14 cellular contexts compared by ENCODE assay signal in genomic region chr13:85529216-85529590, GRCh38.
DNase-seq lines count a peak whose midpoint lies in the region; ATAC-seq and TF ChIP-seq lines count a peak whose summit lies in the region.
"Had no signal": no experiment of that assay in that cellular context is flagged by ENCODE, and none has a peak within 500 bp of the region (broad histone marks: within the 10 kb centered on the region; RNA-seq: fewer than 3 reads in every experiment).

No MANE protein-coding gene starts in this region.

- no peaks in the 10 kb centered on the region for H4K20me1 ChIP-seq in mammary epithelial cell (ENCODE audit: insufficient read depth, low read length)

- H3K27ac ChIP-seq in mammary epithelial cell (ENCODE audit: insufficient read depth, low read depth, low read length) (peak overlapping the region; percentile 2), breast epithelium (peak overlapping the region in 1 of 2 donors; percentile 0)
- H3K27ac ChIP-seq: adrenal gland, tibial artery had no signal

- H3K4me2 ChIP-seq in mammary epithelial cell (ENCODE audit: insufficient read depth, low read depth, low read length) = peak overlapping the region; percentile 40

- intact Hi-C loops in mammary epithelial cell (cut with micrococcal nuclease) = no loop called here
- intact Hi-C loops in breast epithelium (cut with DNase I; ENCODE audit: low total_unique reads) = no loop called here

- DNase-seq in mammary epithelial cell = no peak
- no peak for DNase-seq in breast epithelium (ENCODE audit: low spot score in 2 of 2)
- peak; percentile 56 for DNase-seq in adipocyte (ENCODE audit: low read depth)
- DNase-seq in fibroblast of the conjunctiva (ENCODE audit: low read depth) = peak; percentile 12
- DNase-seq in NCI-H1417 (lab: John Stamatoyannopoulos, UW) = no peak
- DNase-seq in left lobe of liver (ENCODE audit: low spot score) = no peak
- DNase-seq in GM20000 (ENCODE audit: low spot score) = no peak
- DNase-seq: adrenal gland, NCI-H2029, NCI-H510A, tibial artery had no signal

- ATAC-seq in left lobe of liver (no peak), GM18502 (IDR thresholded peaks at IDR 0.05; ENCODE audit: poor library complexity, unreplicated experiment) (no peak)
- ATAC-seq: activated CD4-positive, CD25-positive, alpha-beta regulatory T cell treated with anti-CD3 and anti-CD28 coated beads, Interleukin-2, amount 50 U/mL, for 24 hours; stimulated activated memory B cell treated with anti-CD40 and anti-IgM and Interleukin-4, amounts not matched to agents 10 μg/mL and 1 μg/mL and 100 μg/mL, for 72 hours had no signal

- TF ChIP-seq CTCF in mammary epithelial cell (conservative IDR thresholded peaks at IDR 0.05 in 1 of 2, IDR thresholded peaks at IDR 0.05 in 1 of 2; ENCODE audit: extremely low read depth in 1 of 2, insufficient read depth in 1 of 2, low read depth in 1 of 2, low read length in 2 of 2) = no peak
- no peak for TF ChIP-seq CTCF in breast epithelium (IDR thresholded peaks at IDR 0.05)
- TF ChIP-seq CTCF in GM20000 (IDR thresholded peaks at IDR 0.05; ENCODE audit: extremely low read depth, missing control alignments) = no peak

- CTCF ChIA-PET in mammary epithelial cell (lab: Charles Lee; ENCODE audit: low non-redundant PET) = no interaction called here

- H3K4me1 ChIP-seq in mammary epithelial cell (ENCODE audit: insufficient read depth, low read length) = peaks cover 10% of the 10 kb centered on the region
- no peaks in the 10 kb centered on the region for H3K4me1 ChIP-seq in breast epithelium
- peaks cover 19% of the 10 kb centered on the region for H3K4me1 ChIP-seq in adipocyte (ENCODE audit: control insufficient read depth, insufficient read depth, low read length)
- H3K4me1 ChIP-seq: adrenal gland, tibial artery had no signal

- H3K79me2 ChIP-seq in mammary epithelial cell (ENCODE audit: insufficient read depth, low read length) = no peaks in the 10 kb centered on the region

- BruUV-seq in mammary epithelial cell (replicated peaks; lab: Mats Ljungman, UMichigan) = no TSS peak

- WGBS in mammary epithelial cell (ENCODE audit: low coverage, missing lambda C conversion rate) = 0% methylated on average over 2 of the region's 2 CpGs

- dilution Hi-C loops in mammary epithelial cell (cut with HindIII; ENCODE audit: low sequenced_read_pairs) = no loop called here

- in situ Hi-C loops in mammary epithelial cell (cut with MboI; ENCODE audit: low sequenced_read_pairs in 2 of 2) = no loop called here

- H3K9ac ChIP-seq in mammary epithelial cell (ENCODE audit: insufficient read depth, low read length) (no peak overlapping the region), adipocyte (ENCODE audit: low read length) (peak overlapping the region; percentile 68)

- peak overlapping the region; percentile 67 for H2AFZ ChIP-seq in mammary epithelial cell (ENCODE audit: low read depth, low read length)

- H3K4me3 ChIP-seq in mammary epithelial cell (replicated peaks in 1 of 3; ENCODE audit: insufficient read depth in 1 of 3, low read depth in 2 of 3, low read length in 3 of 3) = no peak overlapping the region
- H3K4me3 ChIP-seq in breast epithelium = no peak overlapping the region
- H3K4me3 ChIP-seq in adipocyte (ENCODE audit: low read length) = peak overlapping the region; percentile 64
- H3K4me3 ChIP-seq: adrenal gland, tibial artery had no signal

- no peaks in the 10 kb centered on the region for H3K27me3 ChIP-seq in mammary epithelial cell (ENCODE audit: insufficient read depth, low read length)
- no peaks in the 10 kb centered on the region for H3K27me3 ChIP-seq in breast epithelium
- no peaks in the 10 kb centered on the region for H3K27me3 ChIP-seq in adipocyte (replicated peaks; ENCODE audit: control insufficient read depth, insufficient read depth, low read length)
- H3K27me3 ChIP-seq: adrenal gland, tibial artery had no signal

- no peaks in the 10 kb centered on the region for H3K9me3 ChIP-seq in mammary epithelial cell (replicated peaks; ENCODE audit: insufficient read depth, low read length)
- H3K9me3 ChIP-seq in breast epithelium = no peaks in the 10 kb centered on the region
- no peaks in the 10 kb centered on the region for H3K9me3 ChIP-seq in adipocyte (ENCODE audit: control insufficient read depth, low read length)
- H3K9me3 ChIP-seq: adrenal gland, tibial artery had no signal

- H3K36me3 ChIP-seq in mammary epithelial cell (ENCODE audit: insufficient read depth, low read length) = no peaks in the 10 kb centered on the region
- H3K36me3 ChIP-seq in breast epithelium = no peaks in the 10 kb centered on the region
- H3K36me3 ChIP-seq in adipocyte (ENCODE audit: control insufficient read depth, insufficient read depth, low read length, severe bottlenecking) = no peaks in the 10 kb centered on the region
- H3K36me3 ChIP-seq: adrenal gland, tibial artery had no signal

- TF ChIP-seq POLR2A in breast epithelium (IDR thresholded peaks at IDR 0.05) = no peak

Comparison
In these comparisons a context has a peak if more than half of its experiments do, and no peak if none do; other contexts are left out.
1. DNase-seq: peak in adipocyte (single experiment) and fibroblast of the conjunctiva (single experiment); none in mammary epithelial cell (single experiment), breast epithelium (0 of 2), NCI-H1417 (0 of 3), left lobe of liver (single experiment) and GM20000 (single experiment).